16 cellular contexts compared by ENCODE assay signal in the genomic region with DNA sequence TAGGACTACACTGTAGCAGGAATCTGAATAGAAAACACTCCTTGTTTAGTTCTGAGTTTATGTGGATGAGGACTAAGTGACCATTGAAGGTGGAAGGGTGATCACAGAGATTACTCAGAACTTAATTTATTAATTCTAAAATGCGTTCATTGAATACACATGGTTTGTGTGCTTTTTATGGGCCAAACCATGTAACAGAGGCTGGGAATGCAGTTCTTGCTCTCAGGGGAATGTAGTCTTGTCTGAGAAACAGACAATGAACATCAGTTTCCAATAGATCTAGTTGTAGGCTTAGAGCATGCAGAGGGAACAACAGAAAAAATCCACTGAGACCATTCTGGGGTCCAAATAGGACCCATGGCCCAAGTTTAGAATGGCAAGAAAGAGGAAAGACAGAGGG.
"Had no signal": no experiment of that assay in that cellular context is flagged by ENCODE, and none has a peak within 500 bp of the region (broad histone marks: within the 10 kb centered on the region; RNA-seq: fewer than 3 reads in every experiment).

No MANE protein-coding gene starts in this region.

- H3K4me1 Mint-ChIP-seq: activated CD8-positive, alpha-beta memory T cell treated with anti-CD3 and anti-CD28 coated beads, Interleukin-2, amount 10 ng/mL, durations not matched to agents 7 days and 5 days; activated naive CD8-positive, alpha-beta T cell treated with anti-CD3 and anti-CD28 coated beads for 36 hours; naive thymus-derived CD8-positive, alpha-beta T cell had no signal

- H3K4me3 Mint-ChIP-seq: activated CD8-positive, alpha-beta memory T cell treated with anti-CD3 and anti-CD28 coated beads, Interleukin-2, amount 10 ng/mL, durations not matched to agents 7 days and 5 days; activated naive CD8-positive, alpha-beta T cell treated with anti-CD3 and anti-CD28 coated beads for 36 hours; activated T-cell treated with anti-CD3 and anti-CD28 coated beads, Interleukin-2, amount 50 U/mL, for 4 hours; naive thymus-derived CD8-positive, alpha-beta T cell; T-helper 2 cell treated with Interferon-gamma antibody and Interleukin-4, amounts not matched to agents 5 μg/mL and 100 μg/mL, for 36 hours had no signal

- H3K36me3 ChIP-seq: colonic mucosa, right lobe of liver had no signal

- DNase-seq: activated CD4-positive, alpha-beta T cell treated with anti-CD3 and anti-CD28 coated beads, Interleukin-2, amount 50 U/mL, for 48 hours; activated CD4-positive, CD25-positive, alpha-beta regulatory T cell treated with anti-CD3 and anti-CD28 coated beads, Interleukin-2, amount 50 U/mL, for 72 hours; activated CD8-positive, alpha-beta memory T cell treated with anti-CD3 and anti-CD28 coated beads, Interleukin-2, amount 10 ng/mL, durations not matched to agents 7 days and 5 days; activated gamma-delta T cell; activated naive CD8-positive, alpha-beta T cell treated with anti-CD3 and anti-CD28 coated beads for 36 hours; activated T-cell treated with anti-CD3 and anti-CD28 coated beads, Interleukin-2, amount 50 U/mL, for 4 hours; colonic mucosa; glutamatergic neuron; left cardiac atrium; mucosa of descending colon; naive thymus-derived CD8-positive, alpha-beta T cell; psoas muscle; right lobe of liver; stimulated activated CD4-positive, alpha-beta T cell treated with anti-CD3 and anti-CD28 coated beads, Interleukin-2, amount 100 ng/mL, for 48 hours; stimulated activated naive CD8-positive, alpha-beta T cell treated with anti-CD3 and anti-CD28 coated beads, Interleukin-15, Interleukin-2, amounts not matched to agents 100 U/mL and 50 U/mL, for 24 hours had no signal

- H3K27me3 Mint-ChIP-seq: activated naive CD8-positive, alpha-beta T cell treated with anti-CD3 and anti-CD28 coated beads for 36 hours had no signal

- H3K9me3 ChIP-seq: colonic mucosa, mucosa of descending colon, psoas muscle, right lobe of liver had no signal

- H3K9me3 Mint-ChIP-seq: activated naive CD8-positive, alpha-beta T cell treated with anti-CD3 and anti-CD28 coated beads for 36 hours; activated T-cell treated with anti-CD3 and anti-CD28 coated beads, Interleukin-2, amount 50 U/mL, for 4 hours; naive thymus-derived CD8-positive, alpha-beta T cell; T-helper 2 cell treated with Interferon-gamma antibody and Interleukin-4, amounts not matched to agents 5 μg/mL and 100 μg/mL, for 36 hours had no signal

- H3K27ac Mint-ChIP-seq: activated CD8-positive, alpha-beta memory T cell treated with anti-CD3 and anti-CD28 coated beads, Interleukin-2, amount 10 ng/mL, durations not matched to agents 7 days and 5 days; activated naive CD8-positive, alpha-beta T cell treated with anti-CD3 and anti-CD28 coated beads for 36 hours; T-helper 2 cell treated with Interferon-gamma antibody and Interleukin-4, amounts not matched to agents 5 μg/mL and 100 μg/mL, for 36 hours had no signal

- H3K4me1 ChIP-seq: colonic mucosa had no signal

- H3K4me3 ChIP-seq: colonic mucosa, mucosa of descending colon, psoas muscle, right lobe of liver had no signal

- H3K36me3 Mint-ChIP-seq: activated CD8-positive, alpha-beta memory T cell treated with anti-CD3 and anti-CD28 coated beads, Interleukin-2, amount 10 ng/mL, durations not matched to agents 7 days and 5 days; activated naive CD8-positive, alpha-beta T cell treated with anti-CD3 and anti-CD28 coated beads for 36 hours; naive thymus-derived CD8-positive, alpha-beta T cell had no signal

- H3K27ac ChIP-seq: colonic mucosa, psoas muscle, right lobe of liver had no signal

- H3K27me3 ChIP-seq: colonic mucosa, right lobe of liver had no signal
